8 cellular contexts compared by ENCODE assay signal in genomic region chr17:10772425-10773380, GRCh38. TPM values are rescaled to one million over a fixed set of nuclear protein-coding genes. Genes with fewer than 3 reads are reported as not detected.
DNase-seq lines count a peak whose midpoint lies in the region; ATAC-seq, FAIRE-seq and TF ChIP-seq lines count a peak whose summit lies in the region.

No MANE protein-coding gene starts in this region.

- CTCF ChIA-PET in AG04449 (lab: Yijun Ruan, JAX), result interaction anchor here (0.9 kb wide), 1 partner anchor 25 kb away, joined by 3 read pairs; no protein-coding TSS in a partner anchor

- intact Hi-C loops in dorsolateral prefrontal cortex (cut with DNase I) (no loop called here), pancreas (cut with DNase I) (no loop called here)

- 38 to 41% methylated on average over 9 of the region's 9 CpGs for WGBS in pancreas, 2 donors

- no peak overlapping the region for H3K4me3 ChIP-seq in AG04449 (ENCODE audit: low read depth, low read length)
- H3K4me3 ChIP-seq in SJCRH30, result no peak overlapping the region
- no peak overlapping the region for H3K4me3 ChIP-seq in dorsolateral prefrontal cortex
- no peak overlapping the region for H3K4me3 ChIP-seq in pancreas

- no peaks in the 10 kb centered on the region for H3K4me1 ChIP-seq in SJCRH30
- no peaks in the 10 kb centered on the region for H3K4me1 ChIP-seq in pancreas

- H3K36me3 ChIP-seq in SJCRH30, result no peaks in the 10 kb centered on the region
- no peaks in the 10 kb centered on the region for H3K36me3 ChIP-seq in pancreas

- POLR2A ChIA-PET in AG04449 (lab: Yijun Ruan, JAX), result no interaction called here

- H3K27me3 ChIP-seq in SJCRH30 (no peaks in the 10 kb centered on the region), dorsolateral prefrontal cortex (no peaks in the 10 kb centered on the region), pancreas (no peaks in the 10 kb centered on the region)

- H3K27ac ChIP-seq in SJCRH30, result no peak overlapping the region
- H3K27ac ChIP-seq in dorsolateral prefrontal cortex, result no peak overlapping the region
- H3K27ac ChIP-seq in pancreas, result no peak overlapping the region

- FAIRE-seq in pancreas (lab: Jason Lieb, UNC), result no peak

- ATAC-seq in pancreas, result peak; percentile 35 to 83 (median 71)
- ATAC-seq in HG02623 (IDR thresholded peaks at IDR 0.05; ENCODE audit: unreplicated experiment), result no peak
- ATAC-seq in HG02840 (IDR thresholded peaks at IDR 0.05; ENCODE audit: low FRiP score, unreplicated experiment), result no peak

- DNase-seq in AG04449 (ENCODE audit: low read depth, low spot score) (no peak), GM20000 (ENCODE audit: low spot score) (no peak), SJCRH30 (peak; percentile 25 to 65), dorsolateral prefrontal cortex (no peak), pancreas (peak in 5 of 6 donors; percentile 16 to 74 (median 59)), NCI-H2196 treated with DMSO at 0.1 percent for 48 hours (lab: John Stamatoyannopoulos, UW; ENCODE audit: unreplicated experiment) (no peak)

- H3K9me3 ChIP-seq in SJCRH30 (replicated peaks) (no peaks in the 10 kb centered on the region), pancreas (no peaks in the 10 kb centered on the region)

- TF ChIP-seq CTCF in AG04449 (IDR thresholded peaks at IDR 0.05; ENCODE audit: insufficient read depth, low read length, missing control alignments) (peak; percentile 38), GM20000 (IDR thresholded peaks at IDR 0.05; ENCODE audit: extremely low read depth, missing control alignments) (peak; percentile 51), dorsolateral prefrontal cortex (IDR thresholded peaks at IDR 0.05 in 54 of 56, conservative IDR thresholded peaks at IDR 0.05 in 2 of 56; ENCODE audit: low read depth in 1 of 56, partially characterized antibody in 56 of 56) (peak in 47 of 56 donors; percentile 15 to 60 (median 32)), pancreas (IDR thresholded peaks at IDR 0.05) (peak; percentile 56 to 76 (median 59))

RNA-seq across cellular contexts. Expression of gene TMEM238L, which starts 31.2 kb away (rescaled TPM):
- not detected in 2 replicates for total RNA-seq in SJCRH30 (2014; rRNA removed; shearing (Covaris generic))
- total RNA-seq in dorsolateral prefrontal cortex, result 1 to 10 TPM in 8 of 120 experiments, under 1 TPM in 15, not detected in 97; 0.30 to 7.8 (median 0.77) TPM
- total RNA-seq in pancreas, result under 1 TPM in 1 of 6 donors, not detected in 5; 0.13 TPM
- polyA plus RNA-seq in pancreas, result not detected

RNA-seq across cellular contexts. Expression of gene TMEM220, which starts 42.9 kb away (rescaled TPM):
- 0.99 and 1.1 TPM in 2 replicates for total RNA-seq in SJCRH30 (2014; rRNA removed; shearing (Covaris generic))
- 10 to 100 TPM in 1 of 120 experiments, 1 to 10 TPM in 118, under 1 TPM in 1; 0.47 to 11.5 (median 3.9) TPM for total RNA-seq in dorsolateral prefrontal cortex
- total RNA-seq in pancreas, result 10 to 100 TPM in 1 of 6 donors, 1 to 10 TPM in 5; 3.0 to 12.4 (median 8.2) TPM
- 1 to 10 TPM; 6.2 to 9.2 TPM for polyA plus RNA-seq in pancreas

Comparison
In these comparisons a context has a peak if more than half of its experiments do, and no peak if none do; other contexts are left out.
1. DNase-seq: peak in SJCRH30 (2 of 2) and pancreas (5 of 6); none in AG04449 (single experiment), GM20000 (single experiment), dorsolateral prefrontal cortex (0 of 10) and NCI-H2196 treated with DMSO at 0.1 percent for 48 hours (single experiment).
2. ATAC-seq: peak in pancreas (4 of 4); none in HG02623 (single experiment) and HG02840 (single experiment).
3. Peak in every context shown above with its lines, with median percentiles within 50 percentile points of each other: CTCF ChIP-seq.